Comparison of ENCODE assay signal across 20 cellular contexts in the genomic region with DNA sequence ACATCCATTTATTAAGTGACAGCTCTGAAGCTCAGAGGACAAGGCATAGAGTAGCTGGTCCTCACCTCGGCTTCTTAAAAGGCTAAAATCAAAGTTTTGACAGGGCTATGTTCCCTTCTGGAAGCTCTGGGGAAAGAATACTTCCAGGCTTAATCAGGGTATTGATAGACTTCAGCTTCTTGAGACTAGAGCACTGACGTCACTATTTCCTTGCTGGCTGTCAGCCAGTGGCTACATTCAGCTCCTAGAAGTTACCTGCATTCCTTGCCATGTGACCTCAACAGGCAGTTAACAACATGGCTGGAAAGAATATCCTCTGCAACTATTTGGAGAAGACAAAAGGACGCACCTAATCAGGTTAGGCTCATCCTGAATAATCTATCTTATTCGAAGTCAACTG.
DNase-seq lines count a peak whose midpoint lies in the region; TF ChIP-seq lines count a peak whose summit lies in the region.
"Had no signal": no experiment of that assay in that cellular context is flagged by ENCODE, and none has a peak within 500 bp of the region (broad histone marks: within the 10 kb centered on the region; RNA-seq: fewer than 3 reads in every experiment).

No MANE protein-coding gene starts in this region.

- POLR2A ChIA-PET in MCF 10A (lab: Yijun Ruan, JAX) = no interaction called here
- POLR2A ChIA-PET in CD4-positive, alpha-beta memory T cell (lab: Charles Lee; ENCODE audit: partially characterized antibody) = no interaction called here

- H3K4me1 ChIP-seq in mammary epithelial cell (ENCODE audit: insufficient read depth, low read length) (no peaks in the 10 kb centered on the region), MM.1S (ENCODE audit: low read length) (peaks cover 11% of the 10 kb centered on the region), prostate gland (replicated peaks) (no peaks in the 10 kb centered on the region)
- no peaks in the 10 kb centered on the region for H3K4me1 ChIP-seq in CD4-positive, alpha-beta memory T cell (ENCODE audit: insufficient read depth, low read length)
- H3K4me1 ChIP-seq: A549, BLaER1 had no signal

- H3K36me3 Mint-ChIP-seq in MCF 10A (ENCODE audit: insufficient read depth, unreplicated experiment) = no peaks in the 10 kb centered on the region
- H3K36me3 Mint-ChIP-seq in CD4-positive, alpha-beta memory T cell = no peaks in the 10 kb centered on the region
- H3K36me3 Mint-ChIP-seq: CD14-positive monocyte; CD8-positive, alpha-beta T cell had no signal

- H3K79me2 ChIP-seq in mammary epithelial cell (ENCODE audit: insufficient read depth, low read length) (no peaks in the 10 kb centered on the region), MM.1S (ENCODE audit: low read length) (no peaks in the 10 kb centered on the region), SU-DHL-6 (ENCODE audit: insufficient read depth, low read length) (no peaks in the 10 kb centered on the region)

- H3K4me3 ChIP-seq in mammary epithelial cell (replicated peaks in 1 of 3; ENCODE audit: insufficient read depth in 1 of 3, low read depth in 2 of 3, low read length in 3 of 3) (no peak overlapping the region), MM.1S (ENCODE audit: low read length) (peak overlapping the region; percentile 13; the same call in 1 of the 2 replicates), SU-DHL-6 (ENCODE audit: insufficient read depth, low read length, poor library complexity, severe bottlenecking) (no peak overlapping the region), prostate gland (no peak overlapping the region), brain microvascular endothelial cell (ENCODE audit: low read depth, low read length) (no peak overlapping the region)
- H3K4me3 ChIP-seq in CD4-positive, alpha-beta memory T cell (ENCODE audit: low read length in 2 of 2) = no peak overlapping the region
- H3K4me3 ChIP-seq: A549, BLaER1, GM23338 had no signal

- TF ChIP-seq CTCF in MCF 10A (IDR thresholded peaks at IDR 0.05; ENCODE audit: unreplicated experiment) (no peak), mammary epithelial cell (conservative IDR thresholded peaks at IDR 0.05 in 1 of 2, IDR thresholded peaks at IDR 0.05 in 1 of 2; ENCODE audit: extremely low read depth in 1 of 2, insufficient read depth in 1 of 2, low read depth in 1 of 2, low read length in 2 of 2) (no peak), MM.1S (IDR thresholded peaks at IDR 0.05; ENCODE audit: low read length) (no peak), SU-DHL-6 (IDR thresholded peaks at IDR 0.05; ENCODE audit: insufficient read depth, low read length, poor library complexity, severe bottlenecking) (no peak), prostate gland (IDR thresholded peaks at IDR 0.05) (no peak), brain microvascular endothelial cell (IDR thresholded peaks at IDR 0.05; ENCODE audit: low read depth, low read length, missing control alignments) (no peak)

- H3K9ac ChIP-seq in mammary epithelial cell (ENCODE audit: insufficient read depth, low read length) = no peak overlapping the region
- H3K9ac ChIP-seq in MM.1S (ENCODE audit: low read length) = no peak overlapping the region
- no peak overlapping the region for H3K9ac ChIP-seq in SU-DHL-6 (ENCODE audit: low read length)
- H3K9ac ChIP-seq: BLaER1 had no signal

- H3K27ac ChIP-seq in mammary epithelial cell (ENCODE audit: insufficient read depth, low read depth, low read length) = no peak overlapping the region
- H3K27ac ChIP-seq in MM.1S (ENCODE audit: low read length) = peak overlapping the region; percentile 46; the same call in 1 of the 2 replicates
- no peak overlapping the region for H3K27ac ChIP-seq in SU-DHL-6 (ENCODE audit: low read depth, low read length)
- no peak overlapping the region for H3K27ac ChIP-seq in CD4-positive, alpha-beta memory T cell (ENCODE audit: low read depth, low read length)
- no peak overlapping the region for H3K27ac ChIP-seq in prostate gland
- no peak overlapping the region for H3K27ac ChIP-seq in brain microvascular endothelial cell
- H3K27ac ChIP-seq: 22Rv1, A549, BLaER1 had no signal

- peaks cover 19% of the 10 kb centered on the region for H3K9me3 Mint-ChIP-seq in MCF 10A (ENCODE audit: unreplicated experiment)
- H3K9me3 Mint-ChIP-seq in CD4-positive, alpha-beta memory T cell = peaks cover 4 to 24% (median 14%) of the 10 kb centered on the region in 8 donors

- H3K27ac Mint-ChIP-seq in MCF 10A (ENCODE audit: low read depth, unreplicated experiment) = no peak overlapping the region
- H3K27ac Mint-ChIP-seq in CD4-positive, alpha-beta memory T cell = no peak overlapping the region
- H3K27ac Mint-ChIP-seq: CD14-positive monocyte; CD8-positive, alpha-beta T cell; GM23338; HFFc6 had no signal

- intact Hi-C loops in MCF 10A (cut with micrococcal nuclease) = no loop called here
- intact Hi-C loops in mammary epithelial cell (cut with micrococcal nuclease) = no loop called here
- intact Hi-C loops in CD4-positive, alpha-beta memory T cell (cut with micrococcal nuclease) = no loop called here
- intact Hi-C loops in prostate gland (cut with DNase I) = no loop called here

- H4K20me1 ChIP-seq in mammary epithelial cell (ENCODE audit: insufficient read depth, low read length) (no peaks in the 10 kb centered on the region), MM.1S (ENCODE audit: insufficient read depth, low read length) (no peaks in the 10 kb centered on the region), SU-DHL-6 (ENCODE audit: low read depth, low read length) (no peaks in the 10 kb centered on the region)
- H4K20me1 ChIP-seq: BLaER1 had no signal

- H3K36me3 ChIP-seq in mammary epithelial cell (ENCODE audit: insufficient read depth, low read length) = no peaks in the 10 kb centered on the region
- no peaks in the 10 kb centered on the region for H3K36me3 ChIP-seq in MM.1S (replicated peaks; ENCODE audit: insufficient read depth, low read length)
- H3K36me3 ChIP-seq in SU-DHL-6 (ENCODE audit: low read length) = no peaks in the 10 kb centered on the region
- H3K36me3 ChIP-seq in CD4-positive, alpha-beta memory T cell (ENCODE audit: insufficient read depth, low read length) = no peaks in the 10 kb centered on the region
- H3K36me3 ChIP-seq in prostate gland = no peaks in the 10 kb centered on the region
- no peaks in the 10 kb centered on the region for H3K36me3 ChIP-seq in brain microvascular endothelial cell (replicated peaks)
- H3K36me3 ChIP-seq: BLaER1 had no signal

- dilution Hi-C loops in mammary epithelial cell (cut with HindIII; ENCODE audit: low sequenced_read_pairs) = no loop called here

- H3K9me2 ChIP-seq in MM.1S (replicated peaks; ENCODE audit: insufficient read depth, low read length) = no peaks in the 10 kb centered on the region
- H3K9me2 ChIP-seq in SU-DHL-6 (replicated peaks; ENCODE audit: insufficient read depth, low read length) = no peaks in the 10 kb centered on the region

- DNase-seq in MCF 10A (ENCODE audit: unreplicated experiment) = peak; percentile 5
- no peak for DNase-seq in mammary epithelial cell
- DNase-seq in MM.1S = no peak
- DNase-seq in kidney tubule cell (ENCODE audit: low spot score) = peak; percentile 3
- DNase-seq in CD4-positive, alpha-beta memory T cell = no peak
- no peak for DNase-seq in prostate gland (ENCODE audit: low spot score)
- DNase-seq in brain microvascular endothelial cell = no peak
- DNase-seq: CD8-positive, alpha-beta T cell; DMS 273 treated with DMSO at 0.1 percent for 48 hours; DMS53; DND-41; EL; HCEC 1CT; HFFc6 had no signal

- no TSS peak for BruUV-seq in MCF 10A (replicated peaks; lab: Mats Ljungman, UMichigan)
- BruUV-seq in mammary epithelial cell (replicated peaks; lab: Mats Ljungman, UMichigan) = no TSS peak

- H2AFZ ChIP-seq in mammary epithelial cell (ENCODE audit: low read depth, low read length) (no peak overlapping the region), MM.1S (ENCODE audit: low read length) (peak overlapping the region; percentile 23), SU-DHL-6 (ENCODE audit: low read depth, low read length, severe bottlenecking) (peak overlapping the region; percentile 54)
- H2AFZ ChIP-seq: GM23338 had no signal

- no peaks in the 10 kb centered on the region for H3K27me3 Mint-ChIP-seq in MCF 10A (ENCODE audit: insufficient read depth, unreplicated experiment)
- H3K27me3 Mint-ChIP-seq in CD4-positive, alpha-beta memory T cell = no peaks in the 10 kb centered on the region

- in situ Hi-C loops in mammary epithelial cell (cut with MboI; ENCODE audit: low sequenced_read_pairs in 2 of 2) (no loop called here), brain microvascular endothelial cell (cut with HindIII; ENCODE audit: low pct_ligation_motif_present, low sequenced_read_pairs) (no loop called here)

- H3K4me2 ChIP-seq in mammary epithelial cell (ENCODE audit: insufficient read depth, low read depth, low read length) (no peak overlapping the region), MM.1S (ENCODE audit: low read depth, low read length) (peak overlapping the region; percentile 55), SU-DHL-6 (ENCODE audit: low read depth, low read length, poor library complexity, severe bottlenecking) (no peak overlapping the region)
- H3K4me2 ChIP-seq: A549, BLaER1, GM23338 had no signal

- H3K9me3 ChIP-seq in mammary epithelial cell (replicated peaks; ENCODE audit: insufficient read depth, low read length) = no peaks in the 10 kb centered on the region
- H3K9me3 ChIP-seq in MM.1S (replicated peaks; ENCODE audit: insufficient read depth, low read length) = no peaks in the 10 kb centered on the region
- no peaks in the 10 kb centered on the region for H3K9me3 ChIP-seq in SU-DHL-6 (ENCODE audit: insufficient read depth, low read length)
- H3K9me3 ChIP-seq in CD4-positive, alpha-beta memory T cell (ENCODE audit: control insufficient read depth in 1 of 2, low read length in 2 of 2) = no peaks in the 10 kb centered on the region
- no peaks in the 10 kb centered on the region for H3K9me3 ChIP-seq in prostate gland
- H3K9me3 ChIP-seq: A549, BLaER1 had no signal

- WGBS in mammary epithelial cell (ENCODE audit: low coverage, missing lambda C conversion rate) = 58% methylated on average over 4 of the region's 4 CpGs
- 79% methylated on average over 4 of the region's 4 CpGs for WGBS in prostate gland

- H3F3A ChIP-seq in MM.1S (ENCODE audit: insufficient read depth, low read length) (peaks cover 10% of the 10 kb centered on the region; the same call in 1 of the 2 replicates), SU-DHL-6 (ENCODE audit: insufficient read depth) (no peaks in the 10 kb centered on the region)

- TF ChIP-seq POLR2A in prostate gland (IDR thresholded peaks at IDR 0.05) = no peak

- CTCF ChIA-PET in MCF 10A (lab: Yijun Ruan, JAX) = no interaction called here
- CTCF ChIA-PET in mammary epithelial cell (lab: Charles Lee; ENCODE audit: low non-redundant PET) = no interaction called here
- CTCF ChIA-PET in CD4-positive, alpha-beta memory T cell (lab: Charles Lee; ENCODE audit: partially characterized antibody) = no interaction called here

- H3K4me1 Mint-ChIP-seq in MCF 10A (ENCODE audit: insufficient read depth, unreplicated experiment) = no peaks in the 10 kb centered on the region
- no peaks in the 10 kb centered on the region for H3K4me1 Mint-ChIP-seq in CD4-positive, alpha-beta memory T cell
- H3K4me1 Mint-ChIP-seq: CD14-positive monocyte, GM23338 had no signal

- H3K27me3 ChIP-seq in mammary epithelial cell (ENCODE audit: insufficient read depth, low read length) (no peaks in the 10 kb centered on the region), MM.1S (replicated peaks; ENCODE audit: insufficient read depth, low read length) (no peaks in the 10 kb centered on the region), SU-DHL-6 (ENCODE audit: low read length) (no peaks in the 10 kb centered on the region), prostate gland (replicated peaks; ENCODE audit: insufficient read depth) (no peaks in the 10 kb centered on the region), brain microvascular endothelial cell (replicated peaks) (no peaks in the 10 kb centered on the region)
- no peaks in the 10 kb centered on the region for H3K27me3 ChIP-seq in CD4-positive, alpha-beta memory T cell (ENCODE audit: insufficient read depth, low read length)
- H3K27me3 ChIP-seq: BLaER1 had no signal

- H3K4me3 Mint-ChIP-seq in MCF 10A (ENCODE audit: unreplicated experiment) = no peak overlapping the region
- no peak overlapping the region for H3K4me3 Mint-ChIP-seq in CD4-positive, alpha-beta memory T cell
- H3K4me3 Mint-ChIP-seq: CD14-positive monocyte; CD8-positive, alpha-beta T cell; GM23338; HFFc6 had no signal

Comparison
In these comparisons a context has a peak if more than half of its experiments do, and no peak if none do; other contexts are left out.
1. DNase-seq: peak in MCF 10A (single experiment) and kidney tubule cell (single experiment); none in mammary epithelial cell (single experiment), MM.1S (single experiment), CD4-positive, alpha-beta memory T cell (0 of 5), prostate gland (single experiment) and brain microvascular endothelial cell (single experiment).